11 cellular contexts compared by ENCODE assay signal in the genomic region with DNA sequence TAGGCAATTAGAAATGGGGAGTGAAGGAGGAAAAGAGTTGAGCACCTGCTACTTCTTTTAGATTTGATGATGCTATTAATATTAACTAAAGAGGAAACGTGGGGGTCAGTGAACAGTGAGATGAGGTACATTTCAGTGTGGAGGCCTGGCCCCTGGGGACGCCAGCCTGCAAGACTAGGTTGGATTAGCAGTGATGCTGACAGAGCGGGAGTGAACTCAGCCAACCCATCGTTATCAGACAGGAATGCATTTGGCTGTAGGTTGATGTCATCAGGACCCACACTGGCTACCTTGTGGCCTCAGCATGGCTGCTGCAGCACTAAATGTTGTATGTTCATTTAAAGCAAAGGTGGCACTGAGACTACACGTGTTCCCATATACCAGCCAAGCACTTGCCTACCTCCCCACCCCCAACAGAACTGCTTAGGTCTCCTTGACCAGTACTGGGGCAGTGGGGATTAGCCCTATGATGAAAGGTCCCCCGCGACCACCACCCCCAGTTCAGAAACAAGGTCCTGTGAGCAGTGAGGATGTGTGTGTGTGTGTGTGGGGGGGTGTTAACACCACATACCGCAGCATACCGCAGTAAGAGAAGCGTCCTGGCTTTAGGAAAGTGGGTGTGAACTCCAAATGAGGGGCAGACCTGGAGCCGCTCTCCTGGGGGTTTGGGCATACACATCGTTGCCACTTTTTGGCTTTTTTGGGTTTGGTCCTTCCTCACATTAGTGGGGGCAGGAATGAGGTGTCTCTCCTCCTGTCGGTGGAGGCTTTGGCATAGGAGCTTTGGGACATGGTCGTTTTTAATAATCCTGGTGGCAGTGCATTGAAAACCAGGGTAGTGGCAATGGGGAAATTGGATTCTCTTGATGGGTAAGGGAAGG.
DNase-seq lines count a peak whose midpoint lies in the region; ATAC-seq and TF ChIP-seq lines count a peak whose summit lies in the region.
"Had no signal": no experiment of that assay in that cellular context is flagged by ENCODE, and none has a peak within 500 bp of the region (broad histone marks: within the 10 kb centered on the region; RNA-seq: fewer than 3 reads in every experiment).

No MANE protein-coding gene starts in this region.

- no peak for TF ChIP-seq CTCF in retinal pigment epithelial cell (conservative IDR thresholded peaks at IDR 0.05; ENCODE audit: low read depth, low read length)
- TF ChIP-seq CTCF in GM20000 (IDR thresholded peaks at IDR 0.05; ENCODE audit: extremely low read depth, missing control alignments): no peak

- DNase-seq in amniotic epithelial cell (ENCODE audit: low read depth) (peak; percentile 59), retinal pigment epithelial cell (ENCODE audit: low read depth) (peak; percentile 45), activated gamma-delta T cell treated with Interleukin-2 at 50 U/mL for 16 hours (no peak), GM20000 (ENCODE audit: low spot score) (no peak)
- no peak for DNase-seq in central memory CD4-positive, alpha-beta T cell
- no peak for DNase-seq in activated CD8-positive, alpha-beta memory T cell treated with anti-CD3 and anti-CD28 coated beads, Interleukin-2, amount 50 U/mL, for 4 hours
- DNase-seq: activated CD4-positive, alpha-beta T cell treated with anti-CD3 and anti-CD28 coated beads, Interleukin-2, amount 50 U/mL, for 4 hours; GF-D8; NCI-H524 treated with DMSO at 0.1 percent for 48 hours had no signal

- no peak overlapping the region for H3K4me3 ChIP-seq in retinal pigment epithelial cell (ENCODE audit: low read length)

- peak; percentile 67 for ATAC-seq in GM18511 (IDR thresholded peaks at IDR 0.05; ENCODE audit: unreplicated experiment)
- peak; percentile 52 for ATAC-seq in HG02981 (IDR thresholded peaks at IDR 0.05; ENCODE audit: unreplicated experiment)

Comparison
In these comparisons a context has a peak if more than half of its experiments do, and no peak if none do; other contexts are left out.
1. DNase-seq: peak in amniotic epithelial cell (single experiment) and retinal pigment epithelial cell (single experiment); none in activated gamma-delta T cell treated with Interleukin-2 at 50 U/mL for 16 hours (single experiment), GM20000 (single experiment), central memory CD4-positive, alpha-beta T cell (single experiment) and activated CD8-positive, alpha-beta memory T cell treated with anti-CD3 and anti-CD28 coated beads, Interleukin-2, amount 50 U/mL, for 4 hours (single experiment).